ENCODE assay signal across 18 cellular contexts in the genomic region with DNA sequence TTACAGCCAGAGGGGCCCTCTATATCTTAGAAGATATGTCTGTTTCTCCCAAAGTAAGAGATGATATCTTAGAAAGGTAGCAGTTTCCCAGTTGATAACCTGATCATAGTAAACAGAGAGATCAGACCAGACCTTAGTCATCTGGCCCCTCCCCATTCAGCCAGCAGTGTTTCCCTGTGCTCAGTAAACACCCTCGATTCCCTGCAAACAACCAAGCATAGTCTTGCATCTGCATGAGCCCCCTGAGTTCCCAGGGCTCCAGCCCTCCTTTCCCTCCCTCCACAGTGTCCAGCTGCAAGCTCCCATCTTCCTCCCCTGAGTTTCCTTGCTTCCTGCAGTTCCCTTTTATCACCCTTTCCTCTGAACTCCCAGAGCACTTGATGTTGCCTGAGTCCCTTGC. TPM values are rescaled to one million over a fixed set of nuclear protein-coding genes. Genes with fewer than 3 reads are reported as not detected.
A peak's percentile ranks its signal among the peaks of the same experiment; 100 is the strongest.
DNase-seq lines count a peak whose midpoint lies in the region; ATAC-seq and TF ChIP-seq lines count a peak whose summit lies in the region.
"Had no signal": no experiment of that assay in that cellular context is flagged by ENCODE, and none has a peak within 500 bp of the region (broad histone marks: within the 10 kb centered on the region; RNA-seq: fewer than 3 reads in every experiment).

No MANE protein-coding gene starts in this region.

- peaks cover 20% of the 10 kb centered on the region for H3K79me1 ChIP-seq in mesenchymal stem cell (replicated peaks; ENCODE audit: low read length, poor library complexity, severe bottlenecking)

- H3K27ac ChIP-seq in brain microvascular endothelial cell (peak overlapping the region; percentile 93), mesenchymal stem cell (ENCODE audit: low read length, poor library complexity, severe bottlenecking) (peak overlapping the region; percentile 100), uterus (peak overlapping the region; percentile 98), colonic mucosa (no peak overlapping the region)

- 5% methylated on average over 1 of the region's 1 CpG for WGBS in mesenchymal stem cell

- H3K23ac ChIP-seq in mesenchymal stem cell (ENCODE audit: low read length in 2 of 2) = peak overlapping the region in 1 of 2 experiments; percentile 61

- peak; percentile 4 for ATAC-seq in left ventricle myocardium superior
- no peak for ATAC-seq in GM19395 (IDR thresholded peaks at IDR 0.05; ENCODE audit: unreplicated experiment)
- ATAC-seq in HG03354 (IDR thresholded peaks at IDR 0.05; ENCODE audit: poor library complexity, severe bottlenecking, unreplicated experiment) = no peak
- ATAC-seq: CD8-positive, alpha-beta T cell; heart left ventricle; K562 had no signal

- H2AK5ac ChIP-seq in mesenchymal stem cell (ENCODE audit: low read length, severe bottlenecking) = peak overlapping the region; percentile 66

- H3K4me3 ChIP-seq in brain microvascular endothelial cell (ENCODE audit: low read depth, low read length) (no peak overlapping the region), mesenchymal stem cell (ENCODE audit: insufficient read depth in 1 of 2, low read depth in 1 of 2, low read length in 2 of 2) (no peak overlapping the region), uterus (no peak overlapping the region), colonic mucosa (no peak overlapping the region)
- H3K4me3 ChIP-seq: heart left ventricle, K562, skin epidermis had no signal

- no peak overlapping the region for H2BK15ac ChIP-seq in mesenchymal stem cell (ENCODE audit: low read depth, poor library complexity, severe bottlenecking)

- no peak overlapping the region for H3K4me2 ChIP-seq in mesenchymal stem cell (ENCODE audit: low read length, poor library complexity, severe bottlenecking)

- H3K36me3 ChIP-seq in brain microvascular endothelial cell (replicated peaks) (peaks cover 2% of the 10 kb centered on the region), mesenchymal stem cell (ENCODE audit: control insufficient read depth in 1 of 2, insufficient read depth in 2 of 2, low read depth in 1 of 2, low read length in 2 of 2) (peaks cover 3 to 7% of the 10 kb centered on the region in 2 experiments), uterus (no peaks in the 10 kb centered on the region), colonic mucosa (no peaks in the 10 kb centered on the region)

- peak overlapping the region in 1 of 2 experiments; percentile 64 for H3K4ac ChIP-seq in mesenchymal stem cell (ENCODE audit: low read depth in 1 of 2, low read length in 2 of 2)

- in situ Hi-C loops in brain microvascular endothelial cell (cut with HindIII; ENCODE audit: low pct_ligation_motif_present, low sequenced_read_pairs) = no loop called here

- H2BK5ac ChIP-seq in mesenchymal stem cell (ENCODE audit: low read depth, low read length, poor library complexity, severe bottlenecking) = no peak overlapping the region

- H4K91ac ChIP-seq in mesenchymal stem cell (ENCODE audit: low read length) = no peak overlapping the region

- H3K9me3 ChIP-seq in mesenchymal stem cell (ENCODE audit: control insufficient read depth, low read length) (no peaks in the 10 kb centered on the region), uterus (no peaks in the 10 kb centered on the region), colonic mucosa (no peaks in the 10 kb centered on the region)
- H3K9me3 ChIP-seq: heart left ventricle had no signal

- H2BK12ac ChIP-seq in mesenchymal stem cell (ENCODE audit: low read length in 2 of 2) = peak overlapping the region; percentile 6 to 97

- H3K9ac ChIP-seq in mesenchymal stem cell (ENCODE audit: low read length) (no peak overlapping the region), colonic mucosa (ENCODE audit: low read depth in 2 of 2, low read length in 2 of 2) (no peak overlapping the region)

- no peak for TF ChIP-seq CTCF in brain microvascular endothelial cell (IDR thresholded peaks at IDR 0.05; ENCODE audit: low read depth, low read length, missing control alignments)
- TF ChIP-seq CTCF in uterus (IDR thresholded peaks at IDR 0.05) = no peak
- no peak for TF ChIP-seq CTCF in colonic mucosa (IDR thresholded peaks at IDR 0.05)

- peak overlapping the region; percentile 7 for H4K8ac ChIP-seq in mesenchymal stem cell (ENCODE audit: low read length)

- no peaks in the 10 kb centered on the region for H3K27me3 ChIP-seq in brain microvascular endothelial cell (replicated peaks)
- H3K27me3 ChIP-seq in mesenchymal stem cell (ENCODE audit: control insufficient read depth in 1 of 2, insufficient read depth in 1 of 2, low read length in 2 of 2) = no peaks in the 10 kb centered on the region
- H3K27me3 ChIP-seq in uterus = no peaks in the 10 kb centered on the region
- no peaks in the 10 kb centered on the region for H3K27me3 ChIP-seq in colonic mucosa
- H3K27me3 ChIP-seq: heart left ventricle had no signal

- H3K18ac ChIP-seq in mesenchymal stem cell (ENCODE audit: low read depth in 1 of 2, low read length in 2 of 2) = peak overlapping the region; percentile 37 to 77

- TF ChIP-seq POLR2A in uterus (IDR thresholded peaks at IDR 0.05) = no peak

- no peak for DNase-seq in left ventricle myocardium superior
- no peak for DNase-seq in cardiac septum (ENCODE audit: low spot score)
- no peak for DNase-seq in brain microvascular endothelial cell
- no peak for DNase-seq in mesenchymal stem cell
- no peak for DNase-seq in uterus
- DNase-seq in colonic mucosa = no peak
- DNase-seq: amniotic stem cell; CD8-positive, alpha-beta T cell; erythroblast; heart left ventricle; kidney; NCI-H1092; NCI-H82; stimulated activated naive CD4-positive, alpha-beta T cell had no signal

- no peak overlapping the region for H3K14ac ChIP-seq in mesenchymal stem cell (ENCODE audit: low read length in 2 of 2)

- H3K4me1 ChIP-seq in mesenchymal stem cell (ENCODE audit: control insufficient read depth, insufficient read depth, low read depth, low read length) = peaks cover 40% of the 10 kb centered on the region
- peaks cover 29 to 47% of the 10 kb centered on the region in 2 donors for H3K4me1 ChIP-seq in uterus
- H3K4me1 ChIP-seq in colonic mucosa = peaks cover 2% of the 10 kb centered on the region

- intact Hi-C loops in left ventricle myocardium superior (cut with micrococcal nuclease) (no loop called here), cardiac septum (cut with DNase I) (loop anchor here (5.0 to 10.0 kb wide), 2 partner anchors 55 to 1378 kb away; no protein-coding TSS in a partner anchor), uterus (cut with DNase I; ENCODE audit: low total_unique reads) (no loop called here), colonic mucosa (cut with DNase I) (no loop called here)

- H2AFZ ChIP-seq in mesenchymal stem cell (ENCODE audit: low read depth, low read length) = no peak overlapping the region

- H2BK120ac ChIP-seq in mesenchymal stem cell (ENCODE audit: low read depth, low read length) = no peak overlapping the region

RNA-seq across cellular contexts. Expression of gene NRP2, which starts 20.3 kb away (rescaled TPM):
- total RNA-seq in left ventricle myocardium superior = 9.7 TPM
- total RNA-seq in cardiac septum = 11.7 TPM
- 87.1 TPM for polyA plus RNA-seq in mesenchymal stem cell (2013, experiment 1 of 2)
- 83.3 TPM for polyA plus RNA-seq in mesenchymal stem cell (2013, experiment 2 of 2)
- 100 to 1,000 TPM in 3 of 4 donors, 10 to 100 TPM in 1; 35.9 to 156 (median 114) TPM for total RNA-seq in uterus
- 10 to 100 TPM in 1 of 2 donors, 1 to 10 TPM in 1; 5.4 to 25.2 TPM for total RNA-seq in colonic mucosa
- total RNA-seq: CD8-positive, alpha-beta T cell had no signal
